Comparison of ENCODE assay signal across 8 cellular contexts in genomic region chr19:43463381-43464088, GRCh38. TPM values are rescaled to one million over a fixed set of nuclear protein-coding genes. Genes with fewer than 3 reads are reported as not detected.
DNase-seq lines count a peak whose midpoint lies in the region; ATAC-seq and TF ChIP-seq lines count a peak whose summit lies in the region.

No MANE protein-coding gene starts in this region.

- H3K4me1 ChIP-seq in OCI-LY3 (ENCODE audit: low read length) (no peaks in the 10 kb centered on the region), mucosa of descending colon (ENCODE audit: low read depth) (peaks cover 23% of the 10 kb centered on the region)

- no peak for TF ChIP-seq CTCF in GM20000 (IDR thresholded peaks at IDR 0.05; ENCODE audit: extremely low read depth, missing control alignments)
- no peak for TF ChIP-seq CTCF in OCI-LY3 (IDR thresholded peaks at IDR 0.05; ENCODE audit: low read depth, low read length)
- no peak for TF ChIP-seq CTCF in epithelial cell of proximal tubule (conservative IDR thresholded peaks at IDR 0.05; ENCODE audit: low read depth, low read length)
- no peak for TF ChIP-seq CTCF in mucosa of descending colon (IDR thresholded peaks at IDR 0.05)

- no peak overlapping the region for H3K9ac ChIP-seq in OCI-LY3 (ENCODE audit: low read length)

- no peaks in the 10 kb centered on the region for H3K36me3 ChIP-seq in OCI-LY3 (replicated peaks; ENCODE audit: low read depth, low read length)
- no peaks in the 10 kb centered on the region for H3K36me3 ChIP-seq in mucosa of descending colon (ENCODE audit: low read depth)

- H3K9me3 ChIP-seq in OCI-LY3 (ENCODE audit: insufficient read depth, low read length): no peaks in the 10 kb centered on the region
- no peaks in the 10 kb centered on the region for H3K9me3 ChIP-seq in mucosa of descending colon

- H3K4me3 ChIP-seq in OCI-LY3 (ENCODE audit: low read length) (peak overlapping the region; percentile 71), epithelial cell of proximal tubule (ENCODE audit: low read depth, low read length) (peak overlapping the region; percentile 82), mucosa of descending colon (peak overlapping the region; percentile 26)

- H3K79me2 ChIP-seq in OCI-LY3 (ENCODE audit: low read length): no peaks in the 10 kb centered on the region

- H2AFZ ChIP-seq in OCI-LY3 (ENCODE audit: low read depth, low read length): no peak overlapping the region; the same call in 1 of the 2 replicates

- DNase-seq in COLO829 (ENCODE audit: low spot score) (peak; percentile 99), GM20000 (ENCODE audit: low spot score) (peak; percentile 97), HS-5 (ENCODE audit: low read depth) (peak; percentile 77), activated T-cell treated with anti-CD3 and anti-CD28 coated beads for 4 hours (peak; percentile 99), epithelial cell of proximal tubule (ENCODE audit: low read depth) (peak; percentile 39), mucosa of descending colon (peak; percentile 99 to 100 (median 100))
- DNase-seq in stimulated activated CD8-positive, alpha-beta memory T cell treated with anti-CD3 and anti-CD28 coated beads, Interleukin-2, amount 100 ng/mL, for 48 hours (ENCODE audit: low read depth in 2 of 2): peak; percentile 98 to 100

- H3K27me3 ChIP-seq in OCI-LY3 (ENCODE audit: low read depth, low read length): peaks cover 3% of the 10 kb centered on the region; the same call in 1 of the 2 replicates

- H3K4me2 ChIP-seq in OCI-LY3 (ENCODE audit: low read length): peak overlapping the region; percentile 47

- H3K27ac ChIP-seq in OCI-LY3 (ENCODE audit: low read length): no peak overlapping the region

- intact Hi-C loops in mucosa of descending colon (cut with DNase I, micrococcal nuclease): no loop called here

- H4K20me1 ChIP-seq in OCI-LY3 (ENCODE audit: insufficient read depth, low read length): no peaks in the 10 kb centered on the region

- peak; percentile 96 for ATAC-seq in mucosa of descending colon

RNA-seq across cellular contexts. Expression of gene LYPD3, which starts 1.9 kb away (rescaled TPM):
- total RNA-seq in epithelial cell of proximal tubule: 0.98 and 1.6 TPM in 2 replicates
- total RNA-seq in mucosa of descending colon: 1 to 10 TPM in 1 of 3 donors, under 1 TPM in 2; 0.23 to 1.5 (median 0.46) TPM

RNA-seq across cellular contexts. Expression of gene PHLDB3, which starts 41.0 kb away (rescaled TPM):
- total RNA-seq in epithelial cell of proximal tubule (6.0 and 15.8 TPM in 2 replicates), mucosa of descending colon (10 to 100 TPM; 13.2 to 22.4 (median 21.3) TPM)

RNA-seq across cellular contexts. Expression of gene TEX101, which starts 48.8 kb away (rescaled TPM):
- total RNA-seq in epithelial cell of proximal tubule (not detected in 2 replicates), mucosa of descending colon (under 1 TPM in 1 of 3 donors, not detected in 2; 0.35 TPM)

Comparison
In these comparisons a context has a peak if more than half of its experiments do, and no peak if none do; other contexts are left out.
1. DNase-seq: peak in every context shown above with its lines; median percentile 100 in mucosa of descending colon; 99 in COLO829; 99 in activated T-cell treated with anti-CD3 and anti-CD28 coated beads for 4 hours; 99 in stimulated activated CD8-positive, alpha-beta memory T cell treated with anti-CD3 and anti-CD28 coated beads, Interleukin-2, amount 100 ng/mL, for 48 hours; 97 in GM20000; 77 in HS-5; 39 in epithelial cell of proximal tubule.
2. H3K4me3 ChIP-seq: peak in every context shown above with its lines; median percentile 82 in epithelial cell of proximal tubule; 71 in OCI-LY3; 26 in mucosa of descending colon.